Comparison of ENCODE assay signal across 9 cellular contexts in the genomic region with DNA sequence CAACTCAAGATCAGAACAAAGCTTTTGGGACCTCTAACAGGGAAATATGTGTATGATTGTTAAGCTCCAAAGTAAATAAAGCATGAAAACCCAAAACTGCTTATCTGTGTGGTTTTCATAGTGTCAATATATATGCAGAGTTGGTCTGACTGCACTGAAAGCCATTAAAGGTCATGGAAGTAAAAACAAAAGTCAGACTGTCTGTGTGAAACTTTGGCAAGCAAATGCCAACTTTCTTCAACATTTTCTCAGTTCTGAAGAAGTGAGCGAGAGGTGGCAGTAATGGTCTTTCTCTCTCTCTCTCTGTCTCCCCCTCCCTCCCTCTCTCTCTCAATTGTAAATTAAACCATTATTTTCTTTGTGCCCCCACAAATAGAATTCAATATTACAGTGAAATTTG.
DNase-seq lines count a peak whose midpoint lies in the region; ATAC-seq and TF ChIP-seq lines count a peak whose summit lies in the region.
"Had no signal": no experiment of that assay in that cellular context is flagged by ENCODE, and none has a peak within 500 bp of the region (broad histone marks: within the 10 kb centered on the region; RNA-seq: fewer than 3 reads in every experiment).

No MANE protein-coding gene starts in this region.

- no CpG with 5 or more reads among the region's 1 CpG for WGBS in IMR-90 (ENCODE audit: extremely low coverage in 2 of 2, insufficient read length in 1 of 2), 2 experiments

- no peak overlapping the region for H2BK120ac ChIP-seq in IMR-90 (ENCODE audit: low read depth, low read length)

- peaks cover 53% of the 10 kb centered on the region for H3K4me1 Mint-ChIP-seq in central memory CD8-positive, alpha-beta T cell

- H3K4me3 ChIP-seq in IMR-90 (ENCODE audit: insufficient read depth, low read depth, low read length) (no peak overlapping the region), retinal pigment epithelial cell (ENCODE audit: low read length) (no peak overlapping the region)
- H3K4me3 ChIP-seq: mucosa of descending colon had no signal

- intact Hi-C loops in IMR-90 (cut with micrococcal nuclease), result loop anchor here (2.0 kb wide), 2 partner anchors 100 to 152 kb away; partner anchors contain the start of gene S1PR1

- no peak overlapping the region for H3K23ac ChIP-seq in IMR-90 (ENCODE audit: low read depth, low read length)

- no peak for TF ChIP-seq POLR2A in IMR-90 (IDR thresholded peaks at IDR 0.05; ENCODE audit: low read depth, low read length)

- H3K18ac ChIP-seq in IMR-90 (ENCODE audit: low read depth, low read length), result no peak overlapping the region

- no peaks in the 10 kb centered on the region for H3K9me3 ChIP-seq in IMR-90 (ENCODE audit: control insufficient read depth, insufficient read depth, low read length)
- H3K9me3 ChIP-seq: mucosa of descending colon had no signal

- in situ Hi-C loops in G401 (cut with HindIII; ENCODE audit: low sequenced_read_pairs), result no loop called here
- in situ Hi-C loops in IMR-90 (cut with MboI; ENCODE audit: low sequenced_read_pairs), result no loop called here
- in situ Hi-C loops in ACHN (cut with HindIII; ENCODE audit: low pct_ligation_motif_present, low pct_unique_long_range_greater_than_20kb, low sequenced_read_pairs), result no loop called here

- H4K91ac ChIP-seq in IMR-90 (ENCODE audit: insufficient read depth, low read depth, low read length), result no peak overlapping the region

- no peaks in the 10 kb centered on the region for H3K9me3 Mint-ChIP-seq in central memory CD8-positive, alpha-beta T cell

- H3K27me3 Mint-ChIP-seq in central memory CD8-positive, alpha-beta T cell, result no peaks in the 10 kb centered on the region

- H4K20me1 ChIP-seq in IMR-90 (ENCODE audit: insufficient read depth, low read length), result no peaks in the 10 kb centered on the region

- H3K79me1 ChIP-seq in IMR-90 (ENCODE audit: low read depth in 1 of 2, low read length in 2 of 2), result no peaks in the 10 kb centered on the region

- POLR2A ChIA-PET in IMR-90 (lab: Charles Lee; ENCODE audit: unreplicated experiment), result no interaction called here

- H3K56ac ChIP-seq in IMR-90 (ENCODE audit: extremely low read depth, insufficient read depth, low read length), result no peak overlapping the region

- H2BK15ac ChIP-seq in IMR-90 (ENCODE audit: low read depth, low read length), result no peak overlapping the region

- DNase-seq in G401 (ENCODE audit: low spot score), result peak; percentile 12
- peak; percentile 19 for DNase-seq in IMR-90
- DNase-seq in central memory CD8-positive, alpha-beta T cell (ENCODE audit: low spot score in 2 of 2), result peak in 1 of 2 donors; percentile 14
- no peak for DNase-seq in retinal pigment epithelial cell (ENCODE audit: low read depth)
- DNase-seq in ACHN, result no peak
- no peak for DNase-seq in cerebellar cortex (ENCODE audit: low spot score)

- H3K27ac ChIP-seq in IMR-90 (ENCODE audit: insufficient read depth, low read length), result no peak overlapping the region

- no peak overlapping the region for H2AK5ac ChIP-seq in IMR-90 (ENCODE audit: low read depth, low read length)

- no peak overlapping the region for H4K8ac ChIP-seq in IMR-90 (ENCODE audit: low read depth in 2 of 2, low read length in 2 of 2)

- no peak overlapping the region for H2AK9ac ChIP-seq in IMR-90 (replicated peaks; ENCODE audit: low read depth, low read length, poor library complexity)

- dilution Hi-C loops in IMR-90 (cut with HindIII; ENCODE audit: low sequenced_read_pairs, unreplicated experiment), result no loop called here

- H3K4me2 ChIP-seq in IMR-90 (ENCODE audit: low read depth, low read length), result 0 out of 2 replicates have a peak overlapping the region, but pooled peaks have one; percentile 69

- no peak overlapping the region for H2BK5ac ChIP-seq in IMR-90 (ENCODE audit: low read depth, low read length, poor library complexity, severe bottlenecking)

- H3K4me3 Mint-ChIP-seq in central memory CD8-positive, alpha-beta T cell, result peak overlapping the region; percentile 50

- H3K14ac ChIP-seq in IMR-90 (replicated peaks; ENCODE audit: low read depth, low read length), result no peak overlapping the region

- CTCF ChIA-PET in IMR-90 (lab: Yijun Ruan, JAX), result interaction anchor here (0.7 to 1.0 kb wide), 2 partner anchors 102 to 150 kb away, joined by 3 to 7 read pairs; no protein-coding TSS in a partner anchor

- H2AFZ ChIP-seq in IMR-90 (replicated peaks; ENCODE audit: low read length, poor library complexity), result no peak overlapping the region

- H3K9me1 ChIP-seq in IMR-90 (ENCODE audit: insufficient read depth, low read length), result no peaks in the 10 kb centered on the region; the same call in 1 of the 2 replicates

- TF ChIP-seq CTCF in IMR-90 (conservative IDR thresholded peaks at IDR 0.05; ENCODE audit: low read depth, low read length) (peak; percentile 35), retinal pigment epithelial cell (conservative IDR thresholded peaks at IDR 0.05; ENCODE audit: low read depth, low read length) (peak; percentile 37)

- no TSS peak for BruUV-seq in IMR-90 (replicated peaks; lab: Mats Ljungman, UMichigan)

- no peak overlapping the region for H3K4ac ChIP-seq in IMR-90 (ENCODE audit: low read depth, low read length)

- H3K36me3 ChIP-seq in IMR-90 (ENCODE audit: control insufficient read depth, insufficient read depth, low read length), result no peaks in the 10 kb centered on the region

- no peak overlapping the region for H4K5ac ChIP-seq in IMR-90 (ENCODE audit: low read depth, low read length)

- H3K36me3 Mint-ChIP-seq in central memory CD8-positive, alpha-beta T cell (ENCODE audit: insufficient read depth), result peaks cover 2% of the 10 kb centered on the region

- H3K9ac ChIP-seq in IMR-90 (ENCODE audit: low read depth, low read length), result no peak overlapping the region

- ATAC-seq in GM21367 (IDR thresholded peaks at IDR 0.05; ENCODE audit: unreplicated experiment) (peak; percentile 74), IMR-90 (ENCODE audit: low read depth) (peak; percentile 21; the same call in 1 of the 2 replicates), HG02763 (IDR thresholded peaks at IDR 0.05; ENCODE audit: unreplicated experiment) (no peak)
- peak; percentile 73 for ATAC-seq in central memory CD8-positive, alpha-beta T cell (replicated peaks; ENCODE audit: extremely low read depth, poor library complexity, severe bottlenecking)
- ATAC-seq: mucosa of descending colon had no signal

- H3K4me1 ChIP-seq in IMR-90 (ENCODE audit: control insufficient read depth, insufficient read depth, low read length), result peaks cover 3% of the 10 kb centered on the region

- H3K27ac Mint-ChIP-seq in central memory CD8-positive, alpha-beta T cell (ENCODE audit: low read depth), result peak overlapping the region; percentile 92

- H3K27me3 ChIP-seq in IMR-90 (ENCODE audit: control insufficient read depth, insufficient read depth, low read length), result no peaks in the 10 kb centered on the region

- peak; percentile 50 for TF ChIP-seq RAD21 in IMR-90 (IDR thresholded peaks at IDR 0.05; ENCODE audit: low read length)

- H2BK20ac ChIP-seq in IMR-90 (ENCODE audit: low read depth, low read length), result no peak overlapping the region

TF ChIP-seq in IMR-90, 13 proteins besides CTCF, POLR2A, EP300 and RAD21:
- TF ChIP-seq MAZ (IDR thresholded peaks at IDR 0.05; ENCODE audit: borderline replicate concordance, low read depth, low read length) (no peak), USF2 (IDR thresholded peaks at IDR 0.05; ENCODE audit: low read depth, low read length) (no peak), CHD1 (IDR thresholded peaks at IDR 0.05; ENCODE audit: low read depth, low read length) (no peak), RCOR1 (IDR thresholded peaks at IDR 0.05; ENCODE audit: insufficient replicate concordance, low read length) (no peak)

Comparison
In these comparisons a context has a peak if more than half of its experiments do, and no peak if none do; other contexts are left out.
1. DNase-seq: peak in G401 (single experiment) and IMR-90 (single experiment); none in retinal pigment epithelial cell (single experiment), ACHN (single experiment) and cerebellar cortex (single experiment).